26 cellular contexts compared by ENCODE assay signal in genomic region chr10:20287951-20288350, GRCh38.
"Had no signal": no experiment of that assay in that cellular context is flagged by ENCODE, and none has a peak within 500 bp of the region (broad histone marks: within the 10 kb centered on the region; RNA-seq: fewer than 3 reads in every experiment).

No MANE protein-coding gene starts in this region.

- H3K27me3 Mint-ChIP-seq: activated CD4-positive, alpha-beta T cell treated with anti-CD3 and anti-CD28 coated beads, Interleukin-2, amount 10 ng/mL, durations not matched to agents 24 days and 14 days; activated CD8-positive, alpha-beta T cell treated with anti-CD3 and anti-CD28 coated beads for 36 hours; activated naive CD8-positive, alpha-beta T cell treated with anti-CD3 and anti-CD28 coated beads, Interleukin-2, amount 10 ng/mL, durations not matched to agents 7 days and 5 days had no signal

- H3K9me3 Mint-ChIP-seq: activated CD4-positive, alpha-beta T cell treated with anti-CD3 and anti-CD28 coated beads, Interleukin-2, amount 10 ng/mL, durations not matched to agents 24 days and 14 days had no signal

- DNase-seq: activated CD4-positive, alpha-beta T cell treated with anti-CD3 and anti-CD28 coated beads, Interleukin-2, amount 10 ng/mL, durations not matched to agents 24 days and 14 days; activated CD8-positive, alpha-beta T cell treated with anti-CD3 and anti-CD28 coated beads for 36 hours; activated naive CD4-positive, alpha-beta T cell; activated naive CD8-positive, alpha-beta T cell treated with anti-CD3 and anti-CD28 coated beads, Interleukin-2, amount 10 ng/mL, durations not matched to agents 7 days and 5 days; activated T-cell treated with anti-CD3 and anti-CD28 coated beads, Interleukin-2, amount 50 U/mL, for 1 hour; amniotic stem cell; brain microvascular endothelial cell; central memory CD4-positive, alpha-beta T cell; dermis blood vessel endothelial cell; effector memory CD4-positive, alpha-beta T cell; foreskin keratinocyte; glutamatergic neuron; islet precursor cell; left colon; mesenchymal stem cell; mucosa of descending colon; nephron progenitor cell; retina; spleen; stimulated activated CD4-positive, alpha-beta T cell treated with anti-CD3 and anti-CD28 coated beads, Interleukin-4, amount 100 ng/mL, for 24 hours; stimulated activated naive CD8-positive, alpha-beta T cell treated with anti-CD3 and anti-CD28 coated beads, Interleukin-15, Interleukin-2, amounts not matched to agents 100 U/mL and 50 U/mL, for 24 hours; thyroid gland had no signal

- H3K27me3 ChIP-seq: brain microvascular endothelial cell, spleen, thyroid gland had no signal

- ATAC-seq: activated CD4-positive, CD25-positive, alpha-beta regulatory T cell treated with anti-CD3 and anti-CD28 coated beads, Interleukin-2, amount 50 U/mL, for 24 hours; activated CD8-positive, alpha-beta T cell treated with anti-CD3 and anti-CD28 coated beads for 36 hours; foreskin keratinocyte; left colon; mucosa of descending colon; SK-N-SH treated with all-trans-retinoic acid at 6 μM for 48 hours; stimulated activated naive CD8-positive, alpha-beta T cell treated with anti-CD3 and anti-CD28 coated beads, Interleukin-15, Interleukin-2, amounts not matched to agents 100 U/mL and 50 U/mL, for 24 hours had no signal

- H3K4me1 Mint-ChIP-seq: activated CD4-positive, alpha-beta T cell treated with anti-CD3 and anti-CD28 coated beads, Interleukin-2, amount 10 ng/mL, durations not matched to agents 24 days and 14 days; activated naive CD8-positive, alpha-beta T cell treated with anti-CD3 and anti-CD28 coated beads, Interleukin-2, amount 10 ng/mL, durations not matched to agents 7 days and 5 days had no signal

- H3K27ac Mint-ChIP-seq: activated CD4-positive, alpha-beta T cell treated with anti-CD3 and anti-CD28 coated beads, Interleukin-2, amount 10 ng/mL, durations not matched to agents 24 days and 14 days; activated CD8-positive, alpha-beta T cell treated with anti-CD3 and anti-CD28 coated beads for 36 hours; activated naive CD8-positive, alpha-beta T cell treated with anti-CD3 and anti-CD28 coated beads, Interleukin-2, amount 10 ng/mL, durations not matched to agents 7 days and 5 days; activated T-helper 2 cell treated with anti-CD3 and anti-CD28 coated beads, Interferon-gamma antibody, Interleukin-2, Interleukin-4, amounts not matched to agents 10 μg/mL and 5 μg/mL and 100 μg/mL, durations not matched to agents 14 hours and 24 hours and 36 hours had no signal

- H3K27ac ChIP-seq: brain microvascular endothelial cell, foreskin keratinocyte, spleen, thyroid gland, VCaP had no signal

- H3K4me3 Mint-ChIP-seq: activated CD4-positive, alpha-beta T cell treated with anti-CD3 and anti-CD28 coated beads, Interleukin-2, amount 10 ng/mL, durations not matched to agents 24 days and 14 days; activated CD8-positive, alpha-beta T cell treated with anti-CD3 and anti-CD28 coated beads for 36 hours; activated naive CD8-positive, alpha-beta T cell treated with anti-CD3 and anti-CD28 coated beads, Interleukin-2, amount 10 ng/mL, durations not matched to agents 7 days and 5 days; nephron progenitor cell had no signal

- H3K36me3 Mint-ChIP-seq: activated naive CD8-positive, alpha-beta T cell treated with anti-CD3 and anti-CD28 coated beads, Interleukin-2, amount 10 ng/mL, durations not matched to agents 7 days and 5 days had no signal
